Comparison of ENCODE assay signal across 1 cellular context in genomic region chr9:107710988-107711387, GRCh38.
TF ChIP-seq lines count a peak whose summit lies in the region.

No MANE protein-coding gene starts in this region.

TF ChIP-seq in GM23338, 12 proteins besides CTCF, POLR2A, EP300 and RAD21 (continued from another document):
- TF ChIP-seq ZNF462 (CRISPR knock-in tag; IDR thresholded peaks at IDR 0.05) = no peak
